9 cellular contexts compared by ENCODE assay signal in the genomic region with DNA sequence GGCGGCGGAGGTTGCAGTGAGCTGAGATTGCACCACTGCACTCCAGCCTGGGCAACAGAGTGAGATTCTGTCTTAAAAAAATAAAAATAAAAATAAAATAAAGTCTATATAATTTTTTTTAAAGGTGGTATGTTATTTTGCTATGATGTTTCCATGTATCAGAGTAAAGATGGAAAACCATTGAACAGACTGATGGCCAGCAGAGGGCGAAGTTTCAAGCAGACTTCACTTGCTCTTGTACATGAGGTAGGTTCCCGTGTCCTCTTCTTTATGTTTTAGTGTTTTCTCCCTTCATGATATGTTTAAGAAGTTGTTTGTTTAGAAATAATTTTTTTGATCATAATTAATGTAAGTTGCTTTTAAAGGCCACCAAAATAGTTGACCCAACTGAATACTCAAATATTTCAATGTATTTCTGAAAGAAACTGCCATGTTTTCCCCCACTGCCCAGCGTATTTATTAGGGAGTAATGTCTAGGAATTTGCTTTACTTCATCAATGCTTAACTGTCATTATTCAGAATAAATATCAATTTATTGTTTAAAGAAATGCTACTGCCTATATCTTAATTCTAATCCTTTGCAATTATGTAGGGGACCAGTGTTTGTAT.
DNase-seq lines count a peak whose midpoint lies in the region; ATAC-seq and TF ChIP-seq lines count a peak whose summit lies in the region.
"Had no signal": no experiment of that assay in that cellular context is flagged by ENCODE, and none has a peak within 500 bp of the region (broad histone marks: within the 10 kb centered on the region; RNA-seq: fewer than 3 reads in every experiment).

No MANE protein-coding gene starts in this region.

- peak; percentile 19 for TF ChIP-seq RAD21 in neural cell (conservative IDR thresholded peaks at IDR 0.05)

- peak; percentile 65 for ATAC-seq in GM21723 (IDR thresholded peaks at IDR 0.05; ENCODE audit: unreplicated experiment)
- peak; percentile 42 for ATAC-seq in activated CD8-positive, alpha-beta T cell treated with anti-CD3 and anti-CD28 coated beads for 36 hours

- H3K4me3 ChIP-seq in epithelial cell of esophagus (ENCODE audit: low read length) (no peak overlapping the region), neural cell (ENCODE audit: low read length) (no peak overlapping the region), testis (no peak overlapping the region)

- H3K27ac Mint-ChIP-seq in activated CD8-positive, alpha-beta T cell treated with anti-CD3 and anti-CD28 coated beads for 36 hours, result no peak overlapping the region
- H3K27ac Mint-ChIP-seq: stimulated activated naive CD8-positive, alpha-beta T cell treated with anti-CD3 and anti-CD28 coated beads, Interleukin-15, Interleukin-2, amounts not matched to agents 100 ng/mL and 50 ng/mL, for 24 hours had no signal

- no peaks in the 10 kb centered on the region for H3F3A ChIP-seq in neural cell (ENCODE audit: insufficient read depth, low read length, poor library complexity, severe bottlenecking)

- no peaks in the 10 kb centered on the region for H3K27me3 Mint-ChIP-seq in activated CD8-positive, alpha-beta T cell treated with anti-CD3 and anti-CD28 coated beads for 36 hours
- H3K27me3 Mint-ChIP-seq: stimulated activated naive CD8-positive, alpha-beta T cell treated with anti-CD3 and anti-CD28 coated beads, Interleukin-15, Interleukin-2, amounts not matched to agents 100 ng/mL and 50 ng/mL, for 24 hours had no signal

- CTCF ChIA-PET in activated CD8-positive, alpha-beta T cell treated with anti-CD3 and anti-CD28 coated beads for 36 hours (lab: Charles Lee), result interaction anchor here (0.7 to 3.9 kb wide), 24 partner anchors 8 to 601 kb away, joined by 3 to 42 read pairs (median 6); no protein-coding TSS in a partner anchor

- TF ChIP-seq POLR2A in testis (IDR thresholded peaks at IDR 0.05), result no peak

- POLR2A ChIA-PET in activated CD8-positive, alpha-beta T cell treated with anti-CD3 and anti-CD28 coated beads for 36 hours (lab: Charles Lee), result no interaction called here

- H3K4me1 Mint-ChIP-seq in activated CD8-positive, alpha-beta T cell treated with anti-CD3 and anti-CD28 coated beads for 36 hours (ENCODE audit: low read depth), result no peaks in the 10 kb centered on the region

- H3K36me3 Mint-ChIP-seq in activated CD8-positive, alpha-beta T cell treated with anti-CD3 and anti-CD28 coated beads for 36 hours (ENCODE audit: low read depth), result peaks cover 14% of the 10 kb centered on the region

- no peaks in the 10 kb centered on the region for H3K79me2 ChIP-seq in neural cell (replicated peaks; ENCODE audit: insufficient read depth, low read length)

- H3K27me3 ChIP-seq in neural cell (ENCODE audit: insufficient read depth, low read depth, low read length) (no peaks in the 10 kb centered on the region), testis (no peaks in the 10 kb centered on the region)

- H3K9me3 Mint-ChIP-seq in activated CD8-positive, alpha-beta T cell treated with anti-CD3 and anti-CD28 coated beads for 36 hours, result no peaks in the 10 kb centered on the region
- H3K9me3 Mint-ChIP-seq: stimulated activated naive CD8-positive, alpha-beta T cell treated with anti-CD3 and anti-CD28 coated beads, Interleukin-15, Interleukin-2, amounts not matched to agents 100 ng/mL and 50 ng/mL, for 24 hours had no signal

- DNase-seq in Ammon's horn (ENCODE audit: low spot score), result peak; percentile 45
- peak; percentile 48 for DNase-seq in NCI-H2227 treated with DMSO at 0.1 percent for 48 hours (lab: John Stamatoyannopoulos, UW)
- DNase-seq in activated CD8-positive, alpha-beta T cell treated with anti-CD3 and anti-CD28 coated beads for 36 hours, result peak; percentile 76
- DNase-seq in epithelial cell of esophagus (ENCODE audit: low read depth), result peak; percentile 73
- DNase-seq in testis, result peak; percentile 77
- no peak for DNase-seq in DMS153 treated with DMSO at 0.1 percent for 48 hours (lab: John Stamatoyannopoulos, UW; ENCODE audit: unreplicated experiment)

- H2AFZ ChIP-seq in neural cell (ENCODE audit: low read depth, low read length), result no peak overlapping the region

- no peaks in the 10 kb centered on the region for H3K36me3 ChIP-seq in neural cell (ENCODE audit: insufficient read depth, low read length)
- H3K36me3 ChIP-seq in testis (ENCODE audit: low read depth, missing control alignments), result no peaks in the 10 kb centered on the region

- H3K27ac ChIP-seq in neural cell (ENCODE audit: low read length) (no peak overlapping the region), testis (no peak overlapping the region)

- H3K9me2 ChIP-seq in neural cell (ENCODE audit: insufficient read depth, low read length), result no peaks in the 10 kb centered on the region

- H4K20me1 ChIP-seq in neural cell (ENCODE audit: insufficient read depth), result no peaks in the 10 kb centered on the region

- H3K4me1 ChIP-seq in testis, result no peaks in the 10 kb centered on the region

- intact Hi-C loops in activated CD8-positive, alpha-beta T cell treated with anti-CD3 and anti-CD28 coated beads for 36 hours (cut with micrococcal nuclease), result loop anchor here (10.0 kb wide), 1 partner anchor 230 kb away; no protein-coding TSS in a partner anchor
- intact Hi-C loops in testis (cut with DNase I; ENCODE audit: low total_unique reads), result no loop called here

- H3K9me3 ChIP-seq in neural cell (ENCODE audit: low read length) (no peaks in the 10 kb centered on the region), testis (no peaks in the 10 kb centered on the region)

- H3K4me3 Mint-ChIP-seq in activated CD8-positive, alpha-beta T cell treated with anti-CD3 and anti-CD28 coated beads for 36 hours, result no peak overlapping the region
- H3K4me3 Mint-ChIP-seq: stimulated activated naive CD8-positive, alpha-beta T cell treated with anti-CD3 and anti-CD28 coated beads, Interleukin-15, Interleukin-2, amounts not matched to agents 100 ng/mL and 50 ng/mL, for 24 hours had no signal

- no peak for TF ChIP-seq EP300 in neural cell (conservative IDR thresholded peaks at IDR 0.05; ENCODE audit: poor library complexity, severe bottlenecking)

- no peak overlapping the region for H3K9ac ChIP-seq in neural cell (ENCODE audit: low read length)

- 72 to 79% methylated on average over 5 of the region's 5 CpGs for WGBS in testis, 2 donors

- H3K4me2 ChIP-seq in neural cell (ENCODE audit: low read length), result no peak overlapping the region

- TF ChIP-seq CTCF in activated CD8-positive, alpha-beta T cell treated with anti-CD3 and anti-CD28 coated beads for 36 hours (IDR thresholded peaks at IDR 0.05), result peak; percentile 63
- TF ChIP-seq CTCF in epithelial cell of esophagus (IDR thresholded peaks at IDR 0.05; ENCODE audit: insufficient read depth, low read depth, low read length, missing control alignments) (peak; percentile 71), neural cell (IDR thresholded peaks at IDR 0.05; ENCODE audit: poor library complexity, severe bottlenecking) (peak; percentile 35), testis (IDR thresholded peaks at IDR 0.05) (peak in 2 of 3 experiments; percentile 32 to 56)

TF ChIP-seq in neural cell, 6 proteins besides CTCF, POLR2A, EP300 and RAD21:
- TF ChIP-seq EZH2 (IDR thresholded peaks at IDR 0.05; ENCODE audit: borderline replicate concordance, insufficient read depth, low read length, poor library complexity, severe bottlenecking), result no peak
- no peak for TF ChIP-seq TAF1 (IDR thresholded peaks at IDR 0.05; ENCODE audit: low read depth)
- TF ChIP-seq, protein P1, sequence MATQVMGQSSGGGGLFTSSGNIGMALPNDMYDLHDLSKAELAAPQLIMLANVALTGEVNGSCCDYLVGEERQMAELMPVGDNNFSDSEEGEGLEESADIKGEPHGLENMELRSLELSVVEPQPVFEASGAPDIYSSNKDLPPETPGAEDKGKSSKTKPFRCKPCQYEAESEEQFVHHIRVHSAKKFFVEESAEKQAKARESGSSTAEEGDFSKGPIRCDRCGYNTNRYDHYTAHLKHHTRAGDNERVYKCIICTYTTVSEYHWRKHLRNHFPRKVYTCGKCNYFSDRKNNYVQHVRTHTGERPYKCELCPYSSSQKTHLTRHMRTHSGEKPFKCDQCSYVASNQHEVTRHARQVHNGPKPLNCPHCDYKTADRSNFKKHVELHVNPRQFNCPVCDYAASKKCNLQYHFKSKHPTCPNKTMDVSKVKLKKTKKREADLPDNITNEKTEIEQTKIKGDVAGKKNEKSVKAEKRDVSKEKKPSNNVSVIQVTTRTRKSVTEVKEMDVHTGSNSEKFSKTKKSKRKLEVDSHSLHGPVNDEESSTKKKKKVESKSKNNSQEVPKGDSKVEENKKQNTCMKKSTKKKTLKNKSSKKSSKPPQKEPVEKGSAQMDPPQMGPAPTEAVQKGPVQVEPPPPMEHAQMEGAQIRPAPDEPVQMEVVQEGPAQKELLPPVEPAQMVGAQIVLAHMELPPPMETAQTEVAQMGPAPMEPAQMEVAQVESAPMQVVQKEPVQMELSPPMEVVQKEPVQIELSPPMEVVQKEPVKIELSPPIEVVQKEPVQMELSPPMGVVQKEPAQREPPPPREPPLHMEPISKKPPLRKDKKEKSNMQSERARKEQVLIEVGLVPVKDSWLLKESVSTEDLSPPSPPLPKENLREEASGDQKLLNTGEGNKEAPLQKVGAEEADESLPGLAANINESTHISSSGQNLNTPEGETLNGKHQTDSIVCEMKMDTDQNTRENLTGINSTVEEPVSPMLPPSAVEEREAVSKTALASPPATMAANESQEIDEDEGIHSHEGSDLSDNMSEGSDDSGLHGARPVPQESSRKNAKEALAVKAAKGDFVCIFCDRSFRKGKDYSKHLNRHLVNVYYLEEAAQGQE (IDR thresholded peaks at IDR 0.05; ENCODE audit: borderline replicate concordance), result no peak
- no peak for TF ChIP-seq POLR2AphosphoS5 (IDR thresholded peaks at IDR 0.05)
- TF ChIP-seq SMC3 (conservative IDR thresholded peaks at IDR 0.05; ENCODE audit: poor library complexity), result no peak
